In the genomic region with DNA sequence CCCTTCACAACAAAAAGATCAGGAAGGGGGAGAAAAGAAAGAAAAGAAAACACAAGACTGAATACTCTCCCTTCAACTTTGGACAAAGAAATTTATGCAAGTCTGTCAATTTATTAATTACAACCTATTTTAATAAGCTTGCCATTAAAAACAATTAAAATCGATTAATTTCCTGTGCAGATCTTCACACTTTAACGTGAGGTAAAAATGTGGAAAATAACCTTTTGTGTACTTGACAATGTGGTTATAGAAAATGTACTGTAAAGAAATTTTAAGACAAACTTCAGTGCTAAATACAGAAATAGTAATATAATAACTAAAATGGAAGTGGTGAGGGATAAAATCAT, we compare ENCODE assay signal across 10 cellular contexts. TPM values are rescaled to one million over a fixed set of nuclear protein-coding genes. Genes with fewer than 3 reads are reported as not detected.
A peak's percentile ranks its signal among the peaks of the same experiment; 100 is the strongest.
DNase-seq lines count a peak whose midpoint lies in the region; ATAC-seq and TF ChIP-seq lines count a peak whose summit lies in the region.
"Had no signal": no experiment of that assay in that cellular context is flagged by ENCODE, and none has a peak within 500 bp of the region (broad histone marks: within the 10 kb centered on the region; RNA-seq: fewer than 3 reads in every experiment).

No MANE protein-coding gene starts in this region.

- POLR2A ChIA-PET in HEK293 (lab: Yijun Ruan, JAX): interaction anchor here (1.7 kb wide), 1 partner anchor 59 kb away, joined by 16 read pairs; the partner anchor contains the start of gene FOCAD

- no peaks in the 10 kb centered on the region; the same call in 1 of the 2 replicates for H3K4me1 ChIP-seq in BE2C
- 0 out of 2 replicates have a peak, but pooled peaks cover 4% of the 10 kb centered on the region for H3K4me1 ChIP-seq in HEK293 (ENCODE audit: control insufficient read depth, insufficient read depth, low read length)

- CTCF ChIA-PET in HEK293 (lab: Yijun Ruan, JAX): interaction anchor here (0.5 to 4.6 kb wide), 38 partner anchors 11 to 698 kb away, joined by 3 to 53 read pairs (median 4); partner anchors contain the start of gene FOCAD

- peaks cover 0 to 21% (median 12%) of the 10 kb centered on the region in 3 donors for H3K27me3 Mint-ChIP-seq in naive B cell

- H3K9me3 ChIP-seq in BE2C: no peaks in the 10 kb centered on the region
- H3K9me3 ChIP-seq in HEK293 (ENCODE audit: control insufficient read depth, insufficient read depth, low read depth, low read length): no peaks in the 10 kb centered on the region

- peak overlapping the region; percentile 86 for H3K4me3 ChIP-seq in BE2C (ENCODE audit: low read depth, low read length)
- no peak overlapping the region for H3K4me3 ChIP-seq in HEK293 (ENCODE audit: low read depth, low read length)
- peak overlapping the region; percentile 91 for H3K4me3 ChIP-seq in astrocyte of the spinal cord (ENCODE audit: low read depth, low read length)

- H3K27ac ChIP-seq in HEK293 (ENCODE audit: extremely low read depth, low read depth, low read length): peak overlapping the region; percentile 99; the same call in 1 of the 2 replicates

- H3K27me3 ChIP-seq in BE2C: no peaks in the 10 kb centered on the region

- DNase-seq in BE2C: no peak
- no peak for DNase-seq in astrocyte of the spinal cord (ENCODE audit: low read depth, low spot score)
- DNase-seq in naive B cell: no peak
- no peak for DNase-seq in GM03348 (ENCODE audit: low spot score)
- DNase-seq in NCI-H2196 (lab: John Stamatoyannopoulos, UW; ENCODE audit: unreplicated experiment): no peak
- no peak for DNase-seq in GDM1 (lab: John Stamatoyannopoulos, UW)
- DNase-seq: NCI-H524 treated with DMSO at 0.1 percent for 48 hours had no signal

- ATAC-seq in naive B cell (ENCODE audit: low read depth in 2 of 2) (no peak), GM21390 (IDR thresholded peaks at IDR 0.05; ENCODE audit: unreplicated experiment) (no peak)
- ATAC-seq: left colon had no signal

- peak overlapping the region in 7 of 8 donors; percentile 72 to 99 (median 90) for H3K4me3 Mint-ChIP-seq in naive B cell

- H3K4me1 Mint-ChIP-seq in naive B cell: peaks cover 27 to 39% (median 28%) of the 10 kb centered on the region in 3 donors

- TF ChIP-seq CTCF in BE2C (IDR thresholded peaks at IDR 0.05; ENCODE audit: low read depth, low read length): no peak
- no peak for TF ChIP-seq CTCF in HEK293 (tag by site-specific recombination; IDR thresholded peaks at IDR 0.05)
- TF ChIP-seq CTCF in astrocyte of the spinal cord (IDR thresholded peaks at IDR 0.05; ENCODE audit: low read depth, low read length): no peak

- in situ Hi-C loops in astrocyte of the spinal cord (cut with HindIII; ENCODE audit: low sequenced_read_pairs): no loop called here

- H3K36me3 ChIP-seq in BE2C: no peaks in the 10 kb centered on the region
- H3K36me3 ChIP-seq in HEK293 (ENCODE audit: control insufficient read depth in 2 of 2, insufficient read depth in 1 of 2, low read length in 2 of 2): no peaks in the 10 kb centered on the region

- H3K27ac Mint-ChIP-seq in naive B cell: no peak overlapping the region

- H3K9me3 Mint-ChIP-seq in naive B cell: peaks cover 0 to 2% (median 0%) of the 10 kb centered on the region in 7 donors

- no peaks in the 10 kb centered on the region for H3K36me3 Mint-ChIP-seq in naive B cell

TF ChIP-seq in HEK293, 187 proteins besides CTCF, POLR2A, EP300 and RAD21:
- TF ChIP-seq, protein P1, sequence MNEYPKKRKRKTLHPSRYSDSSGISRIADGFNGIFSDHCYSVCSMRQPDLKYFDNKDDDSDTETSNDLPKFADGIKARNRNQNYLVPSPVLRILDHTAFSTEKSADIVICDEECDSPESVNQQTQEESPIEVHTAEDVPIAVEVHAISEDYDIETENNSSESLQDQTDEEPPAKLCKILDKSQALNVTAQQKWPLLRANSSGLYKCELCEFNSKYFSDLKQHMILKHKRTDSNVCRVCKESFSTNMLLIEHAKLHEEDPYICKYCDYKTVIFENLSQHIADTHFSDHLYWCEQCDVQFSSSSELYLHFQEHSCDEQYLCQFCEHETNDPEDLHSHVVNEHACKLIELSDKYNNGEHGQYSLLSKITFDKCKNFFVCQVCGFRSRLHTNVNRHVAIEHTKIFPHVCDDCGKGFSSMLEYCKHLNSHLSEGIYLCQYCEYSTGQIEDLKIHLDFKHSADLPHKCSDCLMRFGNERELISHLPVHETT (tag by site-specific recombination; IDR thresholded peaks at IDR 0.05): no peak
- TF ChIP-seq ZNF404 (tag by site-specific recombination; IDR thresholded peaks at IDR 0.05) (no peak), ZNF19 (tag by site-specific recombination; IDR thresholded peaks at IDR 0.05; ENCODE audit: low read depth) (no peak), PRDM1 (tag by site-specific recombination; IDR thresholded peaks at IDR 0.05) (0 out of 2 replicates have a peak, but pooled peaks have one; percentile 49)

RNA-seq across cellular contexts. Expression of gene MLLT3, which starts 2.7 kb away (rescaled TPM):
- 2.7 TPM for polyA plus RNA-seq in BE2C (2012; ENCODE audit: insufficient read depth, insufficient read length, low read depth)
- 10 to 100 TPM in 1 of 6 donors, 1 to 10 TPM in 5; 3.2 to 11.6 (median 5.7) TPM for polyA plus RNA-seq in naive B cell (ENCODE audit: low read depth in 6 of 6)

RNA-seq across cellular contexts. Expression of gene FOCAD, which starts 59.1 kb away (rescaled TPM):
- 8.0 TPM for polyA plus RNA-seq in BE2C (2012; ENCODE audit: insufficient read depth, insufficient read length, low read depth)
- 1 to 10 TPM; 3.0 to 9.2 (median 5.5) TPM for polyA plus RNA-seq in naive B cell (ENCODE audit: low read depth in 6 of 6)
